Comparison of ENCODE assay signal across 28 cellular contexts in genomic region chr3:8579943-8580342, GRCh38.
"Had no signal": no experiment of that assay in that cellular context is flagged by ENCODE, and none has a peak within 500 bp of the region (broad histone marks: within the 10 kb centered on the region; RNA-seq: fewer than 3 reads in every experiment).

No MANE protein-coding gene starts in this region.

- ATAC-seq: activated T-cell treated with anti-CD3 and anti-CD28 coated beads, Interleukin-2, amount 50 U/mL, for 72 hours; activated T-helper 17 cell treated with anti-CD3 and anti-CD28 coated beads, Interleukin-2, amount 50 U/mL, for 72 hours; K562; Panc1 had no signal

- H3K27me3 ChIP-seq: ascending aorta, breast epithelium, SJCRH30 had no signal

- H3K9me3 Mint-ChIP-seq: activated CD4-positive, alpha-beta memory T cell treated with anti-CD3 and anti-CD28 coated beads for 36 hours; activated naive CD8-positive, alpha-beta T cell treated with anti-CD3 and anti-CD28 coated beads for 36 hours; activated T-helper 17 cell treated with anti-CD3 and anti-CD28 coated beads, Interleukin-2, amount 50 U/mL, for 72 hours had no signal

- H3K36me3 Mint-ChIP-seq: activated CD4-positive, alpha-beta memory T cell treated with anti-CD3 and anti-CD28 coated beads for 36 hours; activated naive CD8-positive, alpha-beta T cell treated with anti-CD3 and anti-CD28 coated beads for 36 hours had no signal

- H3K4me1 ChIP-seq: breast epithelium had no signal

- H3K27me3 Mint-ChIP-seq: activated CD4-positive, alpha-beta memory T cell treated with anti-CD3 and anti-CD28 coated beads for 36 hours had no signal

- H3K4me3 Mint-ChIP-seq: activated CD4-positive, alpha-beta memory T cell treated with anti-CD3 and anti-CD28 coated beads for 36 hours; activated naive CD8-positive, alpha-beta T cell treated with anti-CD3 and anti-CD28 coated beads for 36 hours; activated T-cell treated with anti-CD3 and anti-CD28 coated beads, Interleukin-2, amount 50 U/mL, for 72 hours; activated T-helper 17 cell treated with anti-CD3 and anti-CD28 coated beads, Interleukin-2, amount 50 U/mL, for 72 hours had no signal

- H3K9me3 ChIP-seq: ascending aorta, SJCRH30 had no signal

- DNase-seq: activated CD4-positive, alpha-beta memory T cell treated with anti-CD3 and anti-CD28 coated beads for 36 hours; activated CD4-positive, alpha-beta T cell treated with anti-CD3 and anti-CD28 coated beads for 4 hours; activated CD4-positive, alpha-beta T cell treated with anti-CD3 and anti-CD28 coated beads, Interleukin-2, amount 50 U/mL, for 1 hour; activated CD4-positive, CD25-positive, alpha-beta regulatory T cell treated with anti-CD3 and anti-CD28 coated beads, Interleukin-2, amount 50 U/mL, for 72 hours; activated CD8-positive, alpha-beta memory T cell treated with anti-CD3 and anti-CD28 coated beads, Interleukin-2, amount 50 U/mL, for 4 hours; activated effector memory CD4-positive, alpha-beta T cell treated with anti-CD3 and anti-CD28 coated beads, Interleukin-2, amount 50 U/mL, for 16 hours; activated naive CD4-positive, alpha-beta T cell; activated naive CD4-positive, alpha-beta T cell treated with anti-CD3 and anti-CD28 coated beads, Interleukin-2, amount 50 U/mL, for 16 hours; activated naive CD8-positive, alpha-beta T cell treated with anti-CD3 and anti-CD28 coated beads for 36 hours; activated T-cell treated with anti-CD3 and anti-CD28 coated beads, Interleukin-2, amount 50 U/mL, for 72 hours; amygdala; Karpas-422; NCI-H1105 treated with DMSO at 0.1 percent for 48 hours; NCI-H1436; NCI-H1694 treated with DMSO at 0.1 percent for 48 hours; NCI-H2029; NCI-H345; NCI-H524 treated with DMSO at 0.1 percent for 48 hours; SHP77; SJCRH30; T1000; WERI-Rb-1 had no signal

- H3K4me3 ChIP-seq: ascending aorta, breast epithelium, K562, SJCRH30, SK-N-MC had no signal

- H3K27ac Mint-ChIP-seq: activated CD4-positive, alpha-beta memory T cell treated with anti-CD3 and anti-CD28 coated beads for 36 hours; activated naive CD8-positive, alpha-beta T cell treated with anti-CD3 and anti-CD28 coated beads for 36 hours; activated T-cell treated with anti-CD3 and anti-CD28 coated beads, Interleukin-2, amount 50 U/mL, for 72 hours; activated T-helper 17 cell treated with anti-CD3 and anti-CD28 coated beads, Interleukin-2, amount 50 U/mL, for 72 hours had no signal

- H3K27ac ChIP-seq: breast epithelium, SK-N-MC, WERI-Rb-1 had no signal

- H3K4me1 Mint-ChIP-seq: activated naive CD8-positive, alpha-beta T cell treated with anti-CD3 and anti-CD28 coated beads for 36 hours; activated T-helper 17 cell treated with anti-CD3 and anti-CD28 coated beads, Interleukin-2, amount 50 U/mL, for 72 hours had no signal

- H3K36me3 ChIP-seq: breast epithelium, SJCRH30, WERI-Rb-1 had no signal
